ENCODE assay signal across 38 cellular contexts in the genomic region with DNA sequence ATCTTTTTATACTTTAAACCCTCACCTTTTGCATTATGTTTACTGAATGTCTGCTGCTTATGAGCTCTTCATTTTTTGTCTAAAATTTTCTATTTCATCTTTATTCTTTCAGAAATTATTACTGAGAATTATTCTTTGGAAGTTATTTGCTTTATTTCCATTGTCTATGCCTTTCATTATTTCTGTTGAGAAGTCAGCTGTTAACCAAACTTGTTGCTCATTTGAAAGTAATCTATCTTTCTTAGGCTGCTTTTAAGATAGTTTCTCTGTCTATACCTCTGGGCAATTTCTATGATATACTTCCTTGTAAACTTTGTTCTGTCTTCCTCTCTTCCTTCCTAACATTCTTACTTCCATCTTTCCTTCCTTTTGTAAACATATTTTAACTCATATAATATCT.
"Had no signal": no experiment of that assay in that cellular context is flagged by ENCODE, and none has a peak within 500 bp of the region (broad histone marks: within the 10 kb centered on the region; RNA-seq: fewer than 3 reads in every experiment).

No MANE protein-coding gene starts in this region.

- H3K4me3 ChIP-seq: ascending aorta, cardiac muscle cell had no signal

- H3K27me3 ChIP-seq: ascending aorta, cardiac muscle cell had no signal

- H3K4me3 Mint-ChIP-seq: activated CD4-positive, alpha-beta memory T cell treated with anti-CD3 and anti-CD28 coated beads, Interleukin-2, amount 10 ng/mL, durations not matched to agents 7 days and 5 days; activated CD4-positive, alpha-beta T cell treated with anti-CD3 and anti-CD28 coated beads for 36 hours; activated CD4-positive, alpha-beta T cell treated with anti-CD3 and anti-CD28 coated beads, Interleukin-2, amount 10 ng/mL, durations not matched to agents 7 days and 5 days; activated CD8-positive, alpha-beta memory T cell treated with anti-CD3 and anti-CD28 coated beads, Interleukin-2, amount 10 ng/mL, durations not matched to agents 7 days and 5 days; activated CD8-positive, alpha-beta T cell treated with anti-CD3 and anti-CD28 coated beads, Interleukin-2, amount 10 ng/mL, durations not matched to agents 7 days and 5 days; activated naive CD4-positive, alpha-beta T cell treated with anti-CD3 and anti-CD28 coated beads, Interleukin-2, amount 10 ng/mL, durations not matched to agents 7 days and 5 days; activated naive CD4-positive, alpha-beta T cell treated with anti-CD3 and anti-CD28 coated beads, Interleukin-2, amount 50 U/mL, for 24 hours; activated naive CD8-positive, alpha-beta T cell; activated naive CD8-positive, alpha-beta T cell treated with anti-CD3 and anti-CD28 coated beads, Interleukin-2, amount 10 ng/mL, durations not matched to agents 7 days and 5 days; activated naive CD8-positive, alpha-beta T cell treated with anti-CD3 and anti-CD28 coated beads, Interleukin-2, amount 50 U/mL, for 24 hours; activated T-cell treated with anti-CD3 and anti-CD28 coated beads, Interleukin-2, amount 50 U/mL, for 24 hours; brain; central memory CD8-positive, alpha-beta T cell; T-helper 1 cell treated with Interleukin-12 subunit alpha and Interleukin-12 subunit beta and Interleukin-4 antibody, amounts not matched to agents 30 μg/mL and 1 μg/mL, for 36 hours; T-helper 2 cell treated with Interferon-gamma antibody and Interleukin-4, amounts not matched to agents 5 μg/mL and 100 μg/mL, for 36 hours had no signal

- FAIRE-seq: bronchial epithelial cell, TTC549 had no signal

- ATAC-seq: activated CD4-positive, alpha-beta T cell treated with anti-CD3 and anti-CD28 coated beads for 36 hours; activated CD4-positive, CD25-positive, alpha-beta regulatory T cell treated with anti-CD3 and anti-CD28 coated beads, Interleukin-2, amount 50 U/mL, for 24 hours; activated CD8-positive, alpha-beta memory T cell treated with anti-CD3 and anti-CD28 coated beads, Interleukin-2, amount 10 ng/mL, durations not matched to agents 7 days and 5 days; activated CD8-positive, alpha-beta T cell treated with anti-CD3 and anti-CD28 coated beads, Interleukin-2, amount 10 ng/mL, durations not matched to agents 7 days and 5 days; activated naive CD8-positive, alpha-beta T cell treated with anti-CD3 and anti-CD28 coated beads, Interleukin-2, amount 50 U/mL, for 24 hours had no signal

- H3K36me3 Mint-ChIP-seq: activated CD8-positive, alpha-beta memory T cell treated with anti-CD3 and anti-CD28 coated beads, Interleukin-2, amount 10 ng/mL, durations not matched to agents 7 days and 5 days; activated naive CD4-positive, alpha-beta T cell treated with anti-CD3 and anti-CD28 coated beads, Interleukin-2, amount 10 ng/mL, durations not matched to agents 7 days and 5 days; activated naive CD8-positive, alpha-beta T cell; activated naive CD8-positive, alpha-beta T cell treated with anti-CD3 and anti-CD28 coated beads, Interleukin-2, amount 10 ng/mL, durations not matched to agents 7 days and 5 days had no signal

- DNase-seq: activated CD4-positive, alpha-beta memory T cell treated with anti-CD3 and anti-CD28 coated beads, Interleukin-2, amount 10 ng/mL, durations not matched to agents 7 days and 5 days; activated CD4-positive, alpha-beta T cell treated with anti-CD3 and anti-CD28 coated beads for 1 hour; activated CD4-positive, alpha-beta T cell treated with anti-CD3 and anti-CD28 coated beads for 36 hours; activated CD4-positive, alpha-beta T cell treated with anti-CD3 and anti-CD28 coated beads, Interleukin-2, amount 10 ng/mL, durations not matched to agents 7 days and 5 days; activated CD4-positive, alpha-beta T cell treated with anti-CD3 and anti-CD28 coated beads, Interleukin-2, amount 50 U/mL, for 48 hours; activated CD4-positive, CD25-positive, alpha-beta regulatory T cell; activated CD8-positive, alpha-beta memory T cell treated with anti-CD3 and anti-CD28 coated beads for 24 hours; activated CD8-positive, alpha-beta memory T cell treated with anti-CD3 and anti-CD28 coated beads, Interleukin-2, amount 10 ng/mL, durations not matched to agents 7 days and 5 days; activated CD8-positive, alpha-beta memory T cell treated with anti-CD3 and anti-CD28 coated beads, Interleukin-2, amount 50 U/mL, for 48 hours; activated CD8-positive, alpha-beta T cell treated with anti-CD3 and anti-CD28 coated beads, Interleukin-2, amount 10 ng/mL, durations not matched to agents 7 days and 5 days; activated effector memory CD4-positive, alpha-beta T cell treated with Interleukin-2 at 50 U/mL for 16 hours; activated gamma-delta T cell; activated naive CD4-positive, alpha-beta T cell treated with anti-CD3 and anti-CD28 coated beads, Interleukin-2, amount 10 ng/mL, durations not matched to agents 7 days and 5 days; activated naive CD4-positive, alpha-beta T cell treated with Interleukin-2 at 50 U/mL for 16 hours; activated naive CD8-positive, alpha-beta T cell treated with anti-CD3 and anti-CD28 coated beads, Interleukin-2, amount 10 ng/mL, durations not matched to agents 7 days and 5 days; activated naive CD8-positive, alpha-beta T cell treated with anti-CD3 and anti-CD28 coated beads, Interleukin-2, amount 50 U/mL, for 24 hours; activated T-cell treated with anti-CD3 and anti-CD28 coated beads, Interleukin-2, amount 50 U/mL, for 24 hours; activated T-cell treated with anti-CD3 and anti-CD28 coated beads, Interleukin-2, amount 50 U/mL, for 48 hours; amygdala; anterior cingulate cortex; caudate nucleus; cerebellar nuclear complex; T-helper 1 cell; T-helper 2 cell; T-helper 9 cell had no signal

- H3K4me1 ChIP-seq: ascending aorta had no signal

- H3K36me3 ChIP-seq: ascending aorta, cardiac muscle cell had no signal

- H3K27me3 Mint-ChIP-seq: activated CD4-positive, alpha-beta memory T cell treated with anti-CD3 and anti-CD28 coated beads, Interleukin-2, amount 10 ng/mL, durations not matched to agents 7 days and 5 days; activated CD4-positive, alpha-beta T cell treated with anti-CD3 and anti-CD28 coated beads for 36 hours; activated CD4-positive, alpha-beta T cell treated with anti-CD3 and anti-CD28 coated beads, Interleukin-2, amount 10 ng/mL, durations not matched to agents 7 days and 5 days; activated CD8-positive, alpha-beta memory T cell treated with anti-CD3 and anti-CD28 coated beads, Interleukin-2, amount 10 ng/mL, durations not matched to agents 7 days and 5 days; activated naive CD4-positive, alpha-beta T cell treated with anti-CD3 and anti-CD28 coated beads, Interleukin-2, amount 10 ng/mL, durations not matched to agents 7 days and 5 days; activated naive CD4-positive, alpha-beta T cell treated with anti-CD3 and anti-CD28 coated beads, Interleukin-2, amount 50 U/mL, for 24 hours; activated naive CD8-positive, alpha-beta T cell treated with anti-CD3 and anti-CD28 coated beads, Interleukin-2, amount 10 ng/mL, durations not matched to agents 7 days and 5 days; activated naive CD8-positive, alpha-beta T cell treated with anti-CD3 and anti-CD28 coated beads, Interleukin-2, amount 50 U/mL, for 24 hours; activated T-cell treated with anti-CD3 and anti-CD28 coated beads, Interleukin-2, amount 50 U/mL, for 24 hours; brain; central memory CD8-positive, alpha-beta T cell had no signal

- H3K4me1 Mint-ChIP-seq: activated CD4-positive, alpha-beta memory T cell treated with anti-CD3 and anti-CD28 coated beads, Interleukin-2, amount 10 ng/mL, durations not matched to agents 7 days and 5 days; activated CD4-positive, alpha-beta T cell treated with anti-CD3 and anti-CD28 coated beads for 36 hours; activated CD4-positive, alpha-beta T cell treated with anti-CD3 and anti-CD28 coated beads, Interleukin-2, amount 10 ng/mL, durations not matched to agents 7 days and 5 days; activated CD8-positive, alpha-beta memory T cell treated with anti-CD3 and anti-CD28 coated beads, Interleukin-2, amount 10 ng/mL, durations not matched to agents 7 days and 5 days; activated naive CD4-positive, alpha-beta T cell treated with anti-CD3 and anti-CD28 coated beads, Interleukin-2, amount 10 ng/mL, durations not matched to agents 7 days and 5 days; activated naive CD4-positive, alpha-beta T cell treated with anti-CD3 and anti-CD28 coated beads, Interleukin-2, amount 50 U/mL, for 24 hours; activated naive CD8-positive, alpha-beta T cell treated with anti-CD3 and anti-CD28 coated beads, Interleukin-2, amount 10 ng/mL, durations not matched to agents 7 days and 5 days; activated naive CD8-positive, alpha-beta T cell treated with anti-CD3 and anti-CD28 coated beads, Interleukin-2, amount 50 U/mL, for 24 hours; brain; central memory CD8-positive, alpha-beta T cell had no signal

- H3K27ac Mint-ChIP-seq: activated CD4-positive, alpha-beta memory T cell treated with anti-CD3 and anti-CD28 coated beads, Interleukin-2, amount 10 ng/mL, durations not matched to agents 7 days and 5 days; activated CD4-positive, alpha-beta T cell treated with anti-CD3 and anti-CD28 coated beads for 36 hours; activated CD4-positive, alpha-beta T cell treated with anti-CD3 and anti-CD28 coated beads, Interleukin-2, amount 10 ng/mL, durations not matched to agents 7 days and 5 days; activated CD8-positive, alpha-beta memory T cell treated with anti-CD3 and anti-CD28 coated beads, Interleukin-2, amount 10 ng/mL, durations not matched to agents 7 days and 5 days; activated CD8-positive, alpha-beta T cell treated with anti-CD3 and anti-CD28 coated beads, Interleukin-2, amount 10 ng/mL, durations not matched to agents 7 days and 5 days; activated naive CD4-positive, alpha-beta T cell treated with anti-CD3 and anti-CD28 coated beads, Interleukin-2, amount 10 ng/mL, durations not matched to agents 7 days and 5 days; activated naive CD4-positive, alpha-beta T cell treated with anti-CD3 and anti-CD28 coated beads, Interleukin-2, amount 50 U/mL, for 24 hours; activated naive CD8-positive, alpha-beta T cell; activated naive CD8-positive, alpha-beta T cell treated with anti-CD3 and anti-CD28 coated beads, Interleukin-2, amount 10 ng/mL, durations not matched to agents 7 days and 5 days; activated naive CD8-positive, alpha-beta T cell treated with anti-CD3 and anti-CD28 coated beads, Interleukin-2, amount 50 U/mL, for 24 hours; activated T-cell treated with anti-CD3 and anti-CD28 coated beads, Interleukin-2, amount 50 U/mL, for 24 hours; activated T-helper 2 cell treated with anti-CD3 and anti-CD28 coated beads, Interferon-gamma antibody, Interleukin-2, Interleukin-4, amounts not matched to agents 10 μg/mL and 5 μg/mL and 100 μg/mL, durations not matched to agents 14 hours and 24 hours and 36 hours; brain; T-helper 1 cell treated with Interleukin-12 subunit alpha and Interleukin-12 subunit beta and Interleukin-4 antibody, amounts not matched to agents 30 μg/mL and 1 μg/mL, for 36 hours; T-helper 2 cell treated with Interferon-gamma antibody and Interleukin-4, amounts not matched to agents 5 μg/mL and 100 μg/mL, for 36 hours had no signal

- H3K27ac ChIP-seq: ascending aorta, cardiac muscle cell, VCaP had no signal
